ENCODE assay signal across 2 cellular contexts in genomic region chr6:14559754-14560527, GRCh38.
TF ChIP-seq lines count a peak whose summit lies in the region.

No MANE protein-coding gene starts in this region.

TF ChIP-seq in liver, 16 proteins besides CTCF, POLR2A, EP300 and RAD21 (continued from another document):
- TF ChIP-seq ATF3 (IDR thresholded peaks at IDR 0.05): peak; percentile 74
- peak; percentile 80 for TF ChIP-seq HNF4G (IDR thresholded peaks at IDR 0.05)
- TF ChIP-seq YY1 (IDR thresholded peaks at IDR 0.05): peak; percentile 72
- no peak for TF ChIP-seq TAF1 (conservative IDR thresholded peaks at IDR 0.05)
- peak; percentile 79 for TF ChIP-seq FOXA2 (IDR thresholded peaks at IDR 0.05)
- TF ChIP-seq RXRA (IDR thresholded peaks at IDR 0.05): peak; percentile 85 to 98
- peak in 1 of 2 donors; percentile 38 for TF ChIP-seq EGR1 (IDR thresholded peaks at IDR 0.05; ENCODE audit: low read depth in 2 of 2)
- peak; percentile 46 for TF ChIP-seq REST (IDR thresholded peaks at IDR 0.05)
- TF ChIP-seq FOXA1 (IDR thresholded peaks at IDR 0.05): peak; percentile 73
- TF ChIP-seq SP1 (IDR thresholded peaks at IDR 0.05): peak; percentile 89
- peak; percentile 84 for TF ChIP-seq MAX (IDR thresholded peaks at IDR 0.05)
- TF ChIP-seq NR2F2 (IDR thresholded peaks at IDR 0.05): peak; percentile 25
- TF ChIP-seq ZBTB33 (IDR thresholded peaks at IDR 0.05): peak; percentile 91

TF ChIP-seq in HepG2, 621 proteins besides CTCF, POLR2A, EP300 and RAD21 (continued from another document):
- TF ChIP-seq ZSCAN9 (CRISPR knock-in tag; IDR thresholded peaks at IDR 0.05; ENCODE audit: borderline replicate concordance): no peak
- TF ChIP-seq ZNF225 (CRISPR knock-in tag; IDR thresholded peaks at IDR 0.05): no peak
- no peak for TF ChIP-seq HES4 (CRISPR knock-in tag; IDR thresholded peaks at IDR 0.05; ENCODE audit: borderline replicate concordance)
- no peak for TF ChIP-seq ZNF331 (CRISPR knock-in tag; IDR thresholded peaks at IDR 0.05)
- no peak for TF ChIP-seq FOXJ3 (CRISPR knock-in tag; IDR thresholded peaks at IDR 0.05; ENCODE audit: borderline replicate concordance)
- TF ChIP-seq SNRNP70 (IDR thresholded peaks at IDR 0.05; ENCODE audit: low read depth, low read length): no peak
- no peak for TF ChIP-seq RBM22 (optimal IDR thresholded peaks at IDR 0.05; ENCODE audit: low read length)
- TF ChIP-seq SAFB2 (CRISPR knock-in tag; IDR thresholded peaks at IDR 0.05; ENCODE audit: borderline replicate concordance, low read depth): no peak
- TF ChIP-seq KLF13 (CRISPR knock-in tag; IDR thresholded peaks at IDR 0.05): no peak
- no peak for TF ChIP-seq IKZF5 (CRISPR knock-in tag; IDR thresholded peaks at IDR 0.05)
- TF ChIP-seq SMC3 (IDR thresholded peaks at IDR 0.05; ENCODE audit: low read length): no peak
